Comparison of ENCODE assay signal across 23 cellular contexts in genomic region chr16:48524348-48525200, GRCh38.
DNase-seq lines count a peak whose midpoint lies in the region; ATAC-seq and TF ChIP-seq lines count a peak whose summit lies in the region.
"Had no signal": no experiment of that assay in that cellular context is flagged by ENCODE, and none has a peak within 500 bp of the region (broad histone marks: within the 10 kb centered on the region; RNA-seq: fewer than 3 reads in every experiment).

No MANE protein-coding gene starts in this region.

- H4K20me1 ChIP-seq in Loucy (ENCODE audit: insufficient read depth, low read length, poor library complexity, severe bottlenecking) (no peaks in the 10 kb centered on the region), hepatocyte (ENCODE audit: insufficient read depth, poor library complexity, severe bottlenecking) (no peaks in the 10 kb centered on the region)

- no peak overlapping the region for H3K9ac ChIP-seq in Loucy (ENCODE audit: low read depth, low read length, poor library complexity, severe bottlenecking)

- no peaks in the 10 kb centered on the region for H3F3A ChIP-seq in Loucy (ENCODE audit: low read depth)

- ATAC-seq in sciatic nerve (peak; percentile 8), GM19023 (IDR thresholded peaks at IDR 0.05; ENCODE audit: unreplicated experiment) (no peak)
- ATAC-seq: foreskin keratinocyte had no signal

- H3K4me1 ChIP-seq in Loucy (ENCODE audit: insufficient read depth, low read length, poor library complexity, severe bottlenecking) (peaks cover 7% of the 10 kb centered on the region), hepatocyte (ENCODE audit: insufficient read depth) (peaks cover 3% of the 10 kb centered on the region)
- H3K4me1 ChIP-seq: foreskin keratinocyte had no signal

- H3K9me3 ChIP-seq in Loucy (ENCODE audit: insufficient read depth, low read depth, low read length), result no peaks in the 10 kb centered on the region
- H3K9me3 ChIP-seq in hepatocyte (ENCODE audit: low read depth), result no peaks in the 10 kb centered on the region

- peak; percentile 52 for DNase-seq in DMS53 (lab: John Stamatoyannopoulos, UW)
- DNase-seq in DMS53 treated with DMSO at 0.1 percent for 48 hours (lab: John Stamatoyannopoulos, UW; ENCODE audit: unreplicated experiment), result no peak
- DNase-seq in hepatocyte (ENCODE audit: low spot score), result peak; percentile 50
- peak; percentile 40 for DNase-seq in sciatic nerve (ENCODE audit: low spot score)
- DNase-seq in NCI-H1436 (lab: John Stamatoyannopoulos, UW), result no peak
- no peak for DNase-seq in anterior cingulate cortex (lab: John Stamatoyannopoulos, UW)
- DNase-seq: activated CD4-positive, alpha-beta T cell treated with anti-CD3 and anti-CD28 coated beads, Interleukin-2, amount 10 ng/mL, durations not matched to agents 7 days and 5 days; activated T-cell treated with anti-CD3 and anti-CD28 coated beads, Interleukin-2, amount 50 U/mL, for 24 hours; endodermal cell; foreskin keratinocyte; HCEC 1CT; KG1; NCI-H1436 treated with DMSO at 0.1 percent for 48 hours; NCI-H510A; OCI-M1; retina; stimulated activated CD4-positive, alpha-beta T cell treated with anti-CD3 and anti-CD28 coated beads, Interleukin-2, amount 100 ng/mL, for 24 hours had no signal

- peak overlapping the region; percentile 52; the same call in 1 of the 2 replicates for H2AFZ ChIP-seq in Loucy (ENCODE audit: low read length)
- no peak overlapping the region for H2AFZ ChIP-seq in hepatocyte

- H3K79me2 ChIP-seq in Loucy (ENCODE audit: insufficient read depth, low read length), result no peaks in the 10 kb centered on the region
- no peaks in the 10 kb centered on the region for H3K79me2 ChIP-seq in hepatocyte

- H3K27ac ChIP-seq in hepatocyte, result peak overlapping the region; percentile 72
- H3K27ac ChIP-seq: 22Rv1, C4-2B, cardiac muscle cell, foreskin keratinocyte had no signal

- H3K36me3 ChIP-seq in Loucy (ENCODE audit: insufficient read depth, low read length) (no peaks in the 10 kb centered on the region), hepatocyte (replicated peaks; ENCODE audit: insufficient read depth, low read depth) (no peaks in the 10 kb centered on the region)
- H3K36me3 ChIP-seq: cardiac muscle cell had no signal

- peak overlapping the region; percentile 15 for H3K4me2 ChIP-seq in Loucy (ENCODE audit: low read depth, low read length, poor library complexity, severe bottlenecking)
- no peak overlapping the region for H3K4me2 ChIP-seq in hepatocyte

- WGBS in hepatocyte (ENCODE audit: low lambda C conversion rate, missing lambda C conversion rate), result 81% methylated on average over 13 of the region's 13 CpGs

- H3K27me3 ChIP-seq in Loucy (ENCODE audit: insufficient read depth, low read length, poor library complexity, severe bottlenecking) (no peaks in the 10 kb centered on the region), hepatocyte (no peaks in the 10 kb centered on the region)
- H3K27me3 ChIP-seq: cardiac muscle cell, foreskin keratinocyte had no signal

- intact Hi-C loops in sciatic nerve (cut with DNase I), result loop anchor here (1.0 kb wide), 1 partner anchor 43 kb away; no protein-coding TSS in a partner anchor

- no peaks in the 10 kb centered on the region for H3K9me2 ChIP-seq in Loucy (replicated peaks; ENCODE audit: low read depth, low read length)
- H3K9me2 ChIP-seq in hepatocyte (replicated peaks; ENCODE audit: insufficient read depth), result no peaks in the 10 kb centered on the region

- H3K4me3 ChIP-seq in Loucy (ENCODE audit: low read length, poor library complexity, severe bottlenecking) (no peak overlapping the region), hepatocyte (no peak overlapping the region)
- H3K4me3 ChIP-seq: cardiac muscle cell, lung had no signal

- TF ChIP-seq CTCF in Loucy (conservative IDR thresholded peaks at IDR 0.05; ENCODE audit: low read length) (no peak), hepatocyte (IDR thresholded peaks at IDR 0.05; ENCODE audit: poor library complexity) (no peak)

Comparison
In these comparisons a context has a peak if more than half of its experiments do, and no peak if none do; other contexts are left out.
1. DNase-seq: peak in DMS53 (single experiment), hepatocyte (single experiment) and sciatic nerve (single experiment); none in DMS53 treated with DMSO at 0.1 percent for 48 hours (single experiment), NCI-H1436 (single experiment) and anterior cingulate cortex (0 of 58).